ENCODE assay signal across 22 cellular contexts in the genomic region with DNA sequence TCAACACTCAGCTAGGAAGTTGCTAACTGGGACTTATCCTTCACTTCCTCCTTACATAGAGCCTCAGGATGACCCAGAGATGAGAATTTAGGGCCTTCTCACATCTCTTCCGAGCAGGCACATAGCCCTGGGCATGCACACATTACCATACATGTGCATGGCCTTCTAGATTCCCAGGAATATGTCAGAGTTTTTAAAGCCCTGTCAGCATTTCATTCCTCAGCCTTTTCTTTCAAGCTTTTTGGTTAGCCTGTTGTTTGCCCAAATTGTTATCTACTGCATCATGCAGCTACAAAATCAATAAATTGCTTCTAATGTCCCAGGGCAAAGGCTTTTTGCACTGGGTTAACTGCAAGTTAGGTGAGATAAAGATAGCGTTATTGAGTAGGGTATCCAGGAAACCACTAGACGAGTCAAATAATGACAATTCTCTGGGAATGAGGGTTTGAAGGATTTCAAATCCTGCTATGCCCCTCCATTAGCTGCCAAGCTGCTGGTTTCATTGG.
"Had no signal": no experiment of that assay in that cellular context is flagged by ENCODE, and none has a peak within 500 bp of the region (broad histone marks: within the 10 kb centered on the region; RNA-seq: fewer than 3 reads in every experiment).

No MANE protein-coding gene starts in this region.

- ATAC-seq: effector memory CD8-positive, alpha-beta T cell; gastrocnemius medialis; naive thymus-derived CD4-positive, alpha-beta T cell; psoas muscle; right cardiac atrium; stimulated activated memory B cell treated with anti-CD40 and anti-IgM and Interleukin-4, amounts not matched to agents 10 μg/mL and 1 μg/mL and 100 μg/mL, for 72 hours; stimulated activated naive CD8-positive, alpha-beta T cell treated with anti-CD3 and anti-CD28 coated beads, Interleukin-15, Interleukin-2, amounts not matched to agents 100 U/mL and 50 U/mL, for 24 hours had no signal

- H3K4me1 Mint-ChIP-seq: naive thymus-derived CD4-positive, alpha-beta T cell; nephron; stimulated activated memory B cell treated with anti-CD40 and anti-IgM and Interleukin-4, amounts not matched to agents 10 μg/mL and 1 μg/mL and 100 μg/mL, for 72 hours had no signal

- H3K4me3 ChIP-seq: gastrocnemius medialis, psoas muscle, skin epidermis, spleen, testis, tibial artery, upper lobe of left lung, uterus had no signal

- H3K27ac Mint-ChIP-seq: effector memory CD8-positive, alpha-beta T cell; naive thymus-derived CD4-positive, alpha-beta T cell; nephron; stimulated activated memory B cell treated with anti-CD40 and anti-IgM and Interleukin-4, amounts not matched to agents 10 μg/mL and 1 μg/mL and 100 μg/mL, for 72 hours had no signal

- H3K4me3 Mint-ChIP-seq: effector memory CD8-positive, alpha-beta T cell; naive thymus-derived CD4-positive, alpha-beta T cell; nephron; stimulated activated memory B cell treated with anti-CD40 and anti-IgM and Interleukin-4, amounts not matched to agents 10 μg/mL and 1 μg/mL and 100 μg/mL, for 72 hours had no signal

- DNase-seq: cortex of kidney; effector memory CD8-positive, alpha-beta T cell; foreskin fibroblast; gastrocnemius medialis; head of caudate nucleus; mesenchymal stem cell; midbrain; naive thymus-derived CD4-positive, alpha-beta T cell; nucleus accumbens; psoas muscle; right cardiac atrium; spleen; stimulated activated CD4-positive, alpha-beta T cell treated with anti-CD3 and anti-CD28 coated beads, Interleukin-4, amount 100 ng/mL, for 4 hours; stimulated activated naive CD8-positive, alpha-beta T cell treated with anti-CD3 and anti-CD28 coated beads, Interleukin-15, Interleukin-2, amounts not matched to agents 100 U/mL and 50 U/mL, for 24 hours; substantia nigra; testis; tibial artery; upper lobe of left lung; uterus had no signal

- H3K36me3 Mint-ChIP-seq: stimulated activated memory B cell treated with anti-CD40 and anti-IgM and Interleukin-4, amounts not matched to agents 10 μg/mL and 1 μg/mL and 100 μg/mL, for 72 hours had no signal

- H3K9me3 Mint-ChIP-seq: effector memory CD8-positive, alpha-beta T cell had no signal

- H3K27me3 ChIP-seq: gastrocnemius medialis, testis, tibial artery, upper lobe of left lung, uterus had no signal

- H3K4me1 ChIP-seq: gastrocnemius medialis, psoas muscle, spleen, testis, tibial artery, upper lobe of left lung, uterus had no signal

- H3K9me3 ChIP-seq: gastrocnemius medialis, psoas muscle, spleen, testis, tibial artery, upper lobe of left lung, uterus had no signal

- H3K27ac ChIP-seq: gastrocnemius medialis, psoas muscle, skin epidermis, spleen, testis, tibial artery, upper lobe of left lung, uterus had no signal

- H3K36me3 ChIP-seq: gastrocnemius medialis, spleen, tibial artery, upper lobe of left lung, uterus had no signal
